In genomic region chr3:100002599-100003350, GRCh38 we compare ENCODE assay signal across 10 cellular contexts.
DNase-seq lines count a peak whose midpoint lies in the region; ATAC-seq and TF ChIP-seq lines count a peak whose summit lies in the region.
"Had no signal": no experiment of that assay in that cellular context is flagged by ENCODE, and none has a peak within 500 bp of the region (broad histone marks: within the 10 kb centered on the region; RNA-seq: fewer than 3 reads in every experiment).

No MANE protein-coding gene starts in this region.

- intact Hi-C loops in natural killer cell (cut with micrococcal nuclease) (no loop called here), aorta (cut with DNase I) (loop anchor here in 1 of 2 donors (5.0 kb wide), 1 partner anchor 35 kb away; no protein-coding TSS in a partner anchor)

- CTCF ChIA-PET in T-cell (lab: Charles Lee) = interaction anchor here in 1 of 2 donors (0.5 kb wide), 1 partner anchor 15 kb away, joined by 5 read pairs; no protein-coding TSS in a partner anchor

- no peaks in the 10 kb centered on the region for H3K9me3 ChIP-seq in aorta (ENCODE audit: control insufficient read depth, low read length)

- ATAC-seq in natural killer cell treated with Interleukin-12 subunit alpha and Interleukin-12 subunit beta and Interleukin-15 and Interleukin-18, amount 100 ng/mL, for 72 hours = peak; percentile 60 to 71
- ATAC-seq in natural killer cell = no peak
- peak; percentile 13 for ATAC-seq in aorta (ENCODE audit: low FRiP score)
- no peak for ATAC-seq in GM19397 (IDR thresholded peaks at IDR 0.05; ENCODE audit: unreplicated experiment)
- ATAC-seq in T-cell (replicated peaks in 1 of 4) = no peak

- H3K27me3 Mint-ChIP-seq in natural killer cell treated with Interleukin-12 subunit alpha and Interleukin-12 subunit beta and Interleukin-15 and Interleukin-18, amount 100 ng/mL, for 72 hours = no peaks in the 10 kb centered on the region
- H3K27me3 Mint-ChIP-seq in natural killer cell (ENCODE audit: low read depth in 2 of 2) = no peaks in the 10 kb centered on the region
- H3K27me3 Mint-ChIP-seq in activated naive CD8-positive, alpha-beta T cell treated with anti-CD3 and anti-CD28 coated beads for 36 hours = no peaks in the 10 kb centered on the region
- no peaks in the 10 kb centered on the region for H3K27me3 Mint-ChIP-seq in T-cell

- H3K36me3 ChIP-seq in aorta (ENCODE audit: control insufficient read depth in 1 of 2, insufficient read depth in 2 of 2, low read length in 1 of 2) = no peaks in the 10 kb centered on the region

- H3K4me3 Mint-ChIP-seq in natural killer cell treated with Interleukin-12 subunit alpha and Interleukin-12 subunit beta and Interleukin-15 and Interleukin-18, amount 100 ng/mL, for 72 hours = no peak overlapping the region
- H3K4me3 Mint-ChIP-seq in natural killer cell (no peak overlapping the region), T-cell (no peak overlapping the region)
- H3K4me3 Mint-ChIP-seq in activated naive CD8-positive, alpha-beta T cell treated with anti-CD3 and anti-CD28 coated beads for 36 hours = no peak overlapping the region

- WGBS in aorta, 2 donors = 25 to 31% methylated on average over 4 of the region's 4 CpGs

- peaks cover 2 to 8% of the 10 kb centered on the region in 2 donors for H3K4me1 ChIP-seq in aorta (ENCODE audit: control insufficient read depth in 1 of 2, insufficient read depth in 2 of 2, low read length in 2 of 2)

- no peak overlapping the region for H3K27ac Mint-ChIP-seq in natural killer cell treated with Interleukin-12 subunit alpha and Interleukin-12 subunit beta and Interleukin-15 and Interleukin-18, amount 100 ng/mL, for 72 hours
- H3K27ac Mint-ChIP-seq in natural killer cell (no peak overlapping the region), T-cell (no peak overlapping the region)
- H3K27ac Mint-ChIP-seq in activated naive CD8-positive, alpha-beta T cell treated with anti-CD3 and anti-CD28 coated beads for 36 hours = peak overlapping the region; percentile 9

- no peaks in the 10 kb centered on the region for H3K9me3 Mint-ChIP-seq in natural killer cell treated with Interleukin-12 subunit alpha and Interleukin-12 subunit beta and Interleukin-15 and Interleukin-18, amount 100 ng/mL, for 72 hours
- H3K9me3 Mint-ChIP-seq in natural killer cell (no peaks in the 10 kb centered on the region), T-cell (peaks cover 0 to 5% (median 3%) of the 10 kb centered on the region in 3 donors)
- H3K9me3 Mint-ChIP-seq in activated naive CD8-positive, alpha-beta T cell treated with anti-CD3 and anti-CD28 coated beads for 36 hours = peaks cover 3% of the 10 kb centered on the region

- H3K4me1 Mint-ChIP-seq in natural killer cell treated with Interleukin-12 subunit alpha and Interleukin-12 subunit beta and Interleukin-15 and Interleukin-18, amount 100 ng/mL, for 72 hours (ENCODE audit: low read depth in 2 of 2) = peaks cover 0 to 5% of the 10 kb centered on the region in 2 donors
- peaks cover 0 to 4% of the 10 kb centered on the region in 2 donors for H3K4me1 Mint-ChIP-seq in natural killer cell
- peaks cover 11% of the 10 kb centered on the region for H3K4me1 Mint-ChIP-seq in activated naive CD8-positive, alpha-beta T cell treated with anti-CD3 and anti-CD28 coated beads for 36 hours
- peaks cover 0 to 13% (median 6%) of the 10 kb centered on the region in 3 donors for H3K4me1 Mint-ChIP-seq in T-cell

- no peak overlapping the region for H3K4me3 ChIP-seq in aorta (ENCODE audit: low read length in 2 of 2)

- peak overlapping the region in 1 of 2 donors; percentile 43 for H3K27ac ChIP-seq in aorta (ENCODE audit: low read depth in 1 of 2, low read length in 2 of 2)

- H3K27me3 ChIP-seq in aorta (ENCODE audit: control insufficient read depth in 1 of 2, insufficient read depth in 2 of 2, low read length in 1 of 2) = no peaks in the 10 kb centered on the region

- POLR2A ChIA-PET in T-cell (lab: Charles Lee) = no interaction called here

- TF ChIP-seq CTCF in natural killer cell (IDR thresholded peaks at IDR 0.05) = no peak

- no peak for DNase-seq in natural killer cell treated with Interleukin-12 subunit alpha and Interleukin-12 subunit beta and Interleukin-15 and Interleukin-18, amount 100 ng/mL, for 72 hours (ENCODE audit: low spot score)
- DNase-seq in natural killer cell (no peak), islet precursor cell (peak; percentile 93), aorta (no peak), NCI-H524 (lab: John Stamatoyannopoulos, UW) (no peak), T-cell (no peak)
- DNase-seq in activated naive CD8-positive, alpha-beta T cell treated with anti-CD3 and anti-CD28 coated beads for 36 hours = no peak
- DNase-seq: central memory CD4-positive, alpha-beta T cell; NCI-H1694 treated with DMSO at 0.1 percent for 48 hours had no signal

- H3K36me3 Mint-ChIP-seq in natural killer cell treated with Interleukin-12 subunit alpha and Interleukin-12 subunit beta and Interleukin-15 and Interleukin-18, amount 100 ng/mL, for 72 hours = no peaks in the 10 kb centered on the region
- H3K36me3 Mint-ChIP-seq in natural killer cell (no peaks in the 10 kb centered on the region), T-cell (peaks cover 16% of the 10 kb centered on the region)
- H3K36me3 Mint-ChIP-seq in activated naive CD8-positive, alpha-beta T cell treated with anti-CD3 and anti-CD28 coated beads for 36 hours = peaks cover 10% of the 10 kb centered on the region

Comparison
In these comparisons a context has a peak if more than half of its experiments do, and no peak if none do; other contexts are left out.
1. ATAC-seq: peak in natural killer cell treated with Interleukin-12 subunit alpha and Interleukin-12 subunit beta and Interleukin-15 and Interleukin-18, amount 100 ng/mL, for 72 hours (2 of 2) and aorta (single experiment); none in natural killer cell (0 of 3), GM19397 (single experiment) and T-cell (0 of 4).